Comparison of ENCODE assay signal across 1 cellular context in genomic region chr12:31773223-31773750, GRCh38.
A peak's percentile ranks its signal among the peaks of the same experiment; 100 is the strongest.
TF ChIP-seq lines count a peak whose summit lies in the region.

No MANE protein-coding gene starts in this region.

TF ChIP-seq in HepG2, 621 proteins besides CTCF, POLR2A, EP300 and RAD21 (continued from another document and continues in another):
- TF ChIP-seq HOXD1 (CRISPR knock-in tag; IDR thresholded peaks at IDR 0.05): peak; percentile 99
- TF ChIP-seq ZC3H4 (CRISPR knock-in tag; IDR thresholded peaks at IDR 0.05; ENCODE audit: borderline replicate concordance): no peak
- TF ChIP-seq ZNF552 (CRISPR knock-in tag; IDR thresholded peaks at IDR 0.05; ENCODE audit: borderline replicate concordance): 0 out of 2 replicates have a peak, but pooled peaks have one; percentile 59
- TF ChIP-seq PAX8 (CRISPR knock-in tag; IDR thresholded peaks at IDR 0.05; ENCODE audit: borderline replicate concordance): no peak
- TF ChIP-seq KDM1A (CRISPR knock-in tag; IDR thresholded peaks at IDR 0.05): peak; percentile 68; the same call in 1 of the 2 replicates
- TF ChIP-seq ZNF784 (CRISPR knock-in tag; IDR thresholded peaks at IDR 0.05; ENCODE audit: borderline replicate concordance): no peak
- TF ChIP-seq ZBTB40 (IDR thresholded peaks at IDR 0.05): no peak
- TF ChIP-seq ZBTB40 (CRISPR knock-in tag; IDR thresholded peaks at IDR 0.05): no peak
- TF ChIP-seq TFDP2 (CRISPR knock-in tag; IDR thresholded peaks at IDR 0.05): no peak; the same call in 1 of the 2 replicates
- no peak for TF ChIP-seq NFYC (CRISPR knock-in tag; IDR thresholded peaks at IDR 0.05)
- 0 out of 2 replicates have a peak, but pooled peaks have one; percentile 20 for TF ChIP-seq MNT (IDR thresholded peaks at IDR 0.05)
- TF ChIP-seq ZNF687 (CRISPR knock-in tag; IDR thresholded peaks at IDR 0.05): peak; percentile 51; the same call in 1 of the 2 replicates
- TF ChIP-seq BRCA1 (CRISPR knock-in tag; IDR thresholded peaks at IDR 0.05): no peak
- TF ChIP-seq ZBTB39 (CRISPR knock-in tag; IDR thresholded peaks at IDR 0.05): peak; percentile 79; the same call in 1 of the 2 replicates
- TF ChIP-seq ZNF224 (CRISPR knock-in tag; IDR thresholded peaks at IDR 0.05): no peak
- no peak for TF ChIP-seq DBP (CRISPR knock-in tag; IDR thresholded peaks at IDR 0.05; ENCODE audit: not compliant biosample characterization)
- no peak for TF ChIP-seq PCBP1 (IDR thresholded peaks at IDR 0.05; ENCODE audit: borderline replicate concordance, low read depth, low read length)
- peak; percentile 91 for TF ChIP-seq SOX5 (CRISPR knock-in tag; IDR thresholded peaks at IDR 0.05; ENCODE audit: borderline replicate concordance)
- no peak for TF ChIP-seq HDAC6 (IDR thresholded peaks at IDR 0.05; ENCODE audit: low read depth, low read length)
- no peak; the same call in 1 of the 2 replicates for TF ChIP-seq ZNF34 (CRISPR knock-in tag; IDR thresholded peaks at IDR 0.05; ENCODE audit: borderline replicate concordance)
- TF ChIP-seq ZKSCAN1 (IDR thresholded peaks at IDR 0.05; ENCODE audit: low read length): no peak
- no peak for TF ChIP-seq TRAFD1 (CRISPR knock-in tag; IDR thresholded peaks at IDR 0.05; ENCODE audit: borderline replicate concordance)
- no peak for TF ChIP-seq NBN (conservative IDR thresholded peaks at IDR 0.05)
- TF ChIP-seq SIN3B (IDR thresholded peaks at IDR 0.05; ENCODE audit: low read length): no peak
- TF ChIP-seq SP4 (CRISPR knock-in tag; IDR thresholded peaks at IDR 0.05): no peak
- TF ChIP-seq ZNF567 (CRISPR knock-in tag; IDR thresholded peaks at IDR 0.05; ENCODE audit: borderline replicate concordance): no peak
- TF ChIP-seq ATF1 (CRISPR knock-in tag; IDR thresholded peaks at IDR 0.05): peak; percentile 78
- TF ChIP-seq FIP1L1 (IDR thresholded peaks at IDR 0.05; ENCODE audit: borderline replicate concordance, insufficient read depth, low read depth, low read length): no peak
- no peak for TF ChIP-seq ZNF605 (CRISPR knock-in tag; IDR thresholded peaks at IDR 0.05)
- no peak for TF ChIP-seq HNRNPLL (IDR thresholded peaks at IDR 0.05; ENCODE audit: low read depth, low read length, poor library complexity, severe bottlenecking)
- TF ChIP-seq MTF2 (CRISPR knock-in tag; IDR thresholded peaks at IDR 0.05; ENCODE audit: borderline replicate concordance): no peak
